Comparison of ENCODE assay signal across 2 cellular contexts in genomic region chr19:17448190-17448967, GRCh38.
TF ChIP-seq lines count a peak whose summit lies in the region.

Gene TMEM221 (minus strand): TSS chr19:17448668. CDS start chr19:17448462, 206 bp downstream.

TF ChIP-seq in HEK293, 187 proteins besides CTCF, POLR2A, EP300 and RAD21 (continued from another document):
- no peak for TF ChIP-seq ZNF513 (tag by site-specific recombination; IDR thresholded peaks at IDR 0.05)
- peak; percentile 70 for TF ChIP-seq GLIS1 (tag by site-specific recombination; IDR thresholded peaks at IDR 0.05)
- peak; percentile 90 for TF ChIP-seq ZBTB8A (tag by site-specific recombination; IDR thresholded peaks at IDR 0.05)
- TF ChIP-seq ZBTB48 (tag by site-specific recombination; IDR thresholded peaks at IDR 0.05) = 0 out of 2 replicates have a peak, but pooled peaks have one; percentile 39
- TF ChIP-seq KLF9 (tag by site-specific recombination; IDR thresholded peaks at IDR 0.05; ENCODE audit: low read depth) = peak; percentile 46; the same call in 1 of the 2 replicates
- no peak for TF ChIP-seq ZNF221 (tag by site-specific recombination; IDR thresholded peaks at IDR 0.05; ENCODE audit: borderline replicate concordance)
- peak; percentile 48; the same call in 1 of the 2 replicates for TF ChIP-seq ZNF600 (tag by site-specific recombination; IDR thresholded peaks at IDR 0.05)
- no peak for TF ChIP-seq ZNF704 (tag by site-specific recombination; IDR thresholded peaks at IDR 0.05)
- TF ChIP-seq ZNF677 (tag by site-specific recombination; IDR thresholded peaks at IDR 0.05) = 0 out of 2 replicates have a peak, but pooled peaks have one; percentile 34
- TF ChIP-seq GLI2 (tag by site-specific recombination; IDR thresholded peaks at IDR 0.05; ENCODE audit: borderline replicate concordance, low read depth) = no peak
- TF ChIP-seq ZNF747 (tag by site-specific recombination; IDR thresholded peaks at IDR 0.05) = no peak
- peak; percentile 10; the same call in 1 of the 2 replicates for TF ChIP-seq ZNF121 (tag by site-specific recombination; IDR thresholded peaks at IDR 0.05)
- no peak for TF ChIP-seq ZNF664 (tag by site-specific recombination; IDR thresholded peaks at IDR 0.05)
- no peak for TF ChIP-seq ZNF214 (tag by site-specific recombination; IDR thresholded peaks at IDR 0.05; ENCODE audit: borderline replicate concordance)
- TF ChIP-seq KLF1 (tag by site-specific recombination; IDR thresholded peaks at IDR 0.05) = peak; percentile 67
- TF ChIP-seq ZNF133 (tag by site-specific recombination; IDR thresholded peaks at IDR 0.05) = no peak
- TF ChIP-seq SP7 (tag by site-specific recombination; IDR thresholded peaks at IDR 0.05) = peak; percentile 36; the same call in 1 of the 2 replicates

TF ChIP-seq in HepG2, 621 proteins besides CTCF, POLR2A, EP300 and RAD21 (continued from another document):
- TF ChIP-seq SP1 (IDR thresholded peaks at IDR 0.05) = no peak
- peak; percentile 63 for TF ChIP-seq SP1 (CRISPR knock-in tag; IDR thresholded peaks at IDR 0.05)
- no peak for TF ChIP-seq MED8 (CRISPR knock-in tag; IDR thresholded peaks at IDR 0.05; ENCODE audit: insufficient replicate concordance)
- peak; percentile 60 for TF ChIP-seq HNRNPLL (IDR thresholded peaks at IDR 0.05; ENCODE audit: low read depth, low read length, poor library complexity, severe bottlenecking)
- TF ChIP-seq ZNF280D (CRISPR knock-in tag; IDR thresholded peaks at IDR 0.05) = no peak
- no peak for TF ChIP-seq ZNF138 (CRISPR knock-in tag; IDR thresholded peaks at IDR 0.05; ENCODE audit: low read depth)
- no peak for TF ChIP-seq ZNF781 (CRISPR knock-in tag; IDR thresholded peaks at IDR 0.05; ENCODE audit: borderline replicate concordance, not compliant biosample characterization)
- TF ChIP-seq ZNF672 (CRISPR knock-in tag; IDR thresholded peaks at IDR 0.05) = peak; percentile 100
- no peak for TF ChIP-seq ATF3 (CRISPR knock-in tag; IDR thresholded peaks at IDR 0.05)
- no peak for TF ChIP-seq NCOR1 (IDR thresholded peaks at IDR 0.05; ENCODE audit: borderline replicate concordance, low read length)
- TF ChIP-seq FOXK2 (IDR thresholded peaks at IDR 0.05) = no peak
- TF ChIP-seq KLF16 (CRISPR knock-in tag; IDR thresholded peaks at IDR 0.05) = 0 out of 4 replicates have a peak, but pooled peaks of 1 of the 2 experiments have one; percentile 23
- no peak for TF ChIP-seq ERF (CRISPR knock-in tag; IDR thresholded peaks at IDR 0.05)
- no peak for TF ChIP-seq HOXA5 (CRISPR knock-in tag; IDR thresholded peaks at IDR 0.05)
- TF ChIP-seq ZNF12 (CRISPR knock-in tag; IDR thresholded peaks at IDR 0.05) = no peak
- TF ChIP-seq ZNF33A (CRISPR knock-in tag; IDR thresholded peaks at IDR 0.05; ENCODE audit: borderline replicate concordance) = no peak
- no peak for TF ChIP-seq TFDP1 (CRISPR knock-in tag; IDR thresholded peaks at IDR 0.05; ENCODE audit: borderline replicate concordance)
- TF ChIP-seq ZNF10 (CRISPR knock-in tag; IDR thresholded peaks at IDR 0.05; ENCODE audit: borderline replicate concordance, low read depth) = no peak
- TF ChIP-seq ZKSCAN5 (CRISPR knock-in tag; IDR thresholded peaks at IDR 0.05) = no peak
- 0 out of 2 replicates have a peak, but pooled peaks have one; percentile 43 for TF ChIP-seq RCOR2 (CRISPR knock-in tag; IDR thresholded peaks at IDR 0.05)
- TF ChIP-seq GATAD2A (CRISPR knock-in tag; IDR thresholded peaks at IDR 0.05) = no peak
- no peak for TF ChIP-seq RFXAP (CRISPR knock-in tag; IDR thresholded peaks at IDR 0.05; ENCODE audit: borderline replicate concordance)
- TF ChIP-seq PPARG (CRISPR knock-in tag; conservative IDR thresholded peaks at IDR 0.05) = no peak
